ENCODE assay signal across 34 cellular contexts in the genomic region with DNA sequence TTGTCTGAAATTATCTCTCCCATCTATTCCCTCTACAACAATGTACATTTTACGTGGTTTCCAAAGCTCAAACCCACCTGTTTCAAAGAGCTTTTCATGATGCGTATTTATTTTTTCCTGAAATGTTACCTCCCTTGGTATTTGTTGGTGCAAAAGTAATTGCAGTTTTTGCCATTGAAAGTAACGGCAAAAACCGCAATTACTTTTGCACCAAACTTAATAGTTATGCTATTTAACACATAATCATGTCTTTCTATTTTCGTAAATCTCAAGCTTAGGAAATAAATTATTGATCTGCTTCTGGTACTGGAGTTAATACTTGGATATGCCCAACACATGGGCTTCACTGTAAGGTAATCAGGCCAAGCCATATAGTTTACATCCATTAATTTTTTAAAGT.
"Had no signal": no experiment of that assay in that cellular context is flagged by ENCODE, and none has a peak within 500 bp of the region (broad histone marks: within the 10 kb centered on the region; RNA-seq: fewer than 3 reads in every experiment).

No MANE protein-coding gene starts in this region.

- ATAC-seq: activated CD8-positive, alpha-beta T cell treated with anti-CD3 and anti-CD28 coated beads for 36 hours; activated naive CD4-positive, alpha-beta T cell treated with anti-CD3 and anti-CD28 coated beads, Interleukin-2, amount 50 U/mL, for 72 hours; activated T-cell treated with anti-CD3 and anti-CD28 coated beads, Interleukin-2, amount 50 U/mL, for 4 hours; activated T-cell treated with anti-CD3 and anti-CD28 coated beads, Interleukin-2, amount 50 U/mL, for 72 hours; activated T-helper 17 cell treated with anti-CD3 and anti-CD28 coated beads, Interleukin-2, amount 50 U/mL, for 72 hours; body of pancreas had no signal

- H3K27me3 ChIP-seq: adrenal gland, body of pancreas, brain microvascular endothelial cell, breast epithelium had no signal

- H3K36me3 ChIP-seq: adrenal gland, brain microvascular endothelial cell, breast epithelium had no signal

- H3K27ac ChIP-seq: adrenal gland, body of pancreas, brain microvascular endothelial cell, breast epithelium, VCaP had no signal

- DNase-seq: activated B cell treated with CpG ODN at 0.5 μM for 24 hours; activated CD4-positive, alpha-beta memory T cell treated with anti-CD3 and anti-CD28 coated beads for 36 hours; activated CD4-positive, alpha-beta T cell treated with anti-CD3 and anti-CD28 coated beads for 4 hours; activated CD4-positive, alpha-beta T cell treated with anti-CD3 and anti-CD28 coated beads, Interleukin-2, amount 10 ng/mL, durations not matched to agents 24 days and 14 days; activated CD4-positive, alpha-beta T cell treated with anti-CD3 and anti-CD28 coated beads, Interleukin-2, amount 50 U/mL, for 1 hour; activated CD4-positive, alpha-beta T cell treated with anti-CD3 and anti-CD28 coated beads, Interleukin-2, amount 50 U/mL, for 4 hours; activated CD4-positive, CD25-positive, alpha-beta regulatory T cell treated with anti-CD3 and anti-CD28 coated beads, Interleukin-2, amount 50 U/mL, for 72 hours; activated CD8-positive, alpha-beta memory T cell treated with anti-CD3 and anti-CD28 coated beads, Interleukin-2, amount 50 U/mL, for 4 hours; activated CD8-positive, alpha-beta T cell treated with anti-CD3 and anti-CD28 coated beads for 36 hours; activated effector memory CD4-positive, alpha-beta T cell treated with anti-CD3 and anti-CD28 coated beads, Interleukin-2, amount 50 U/mL, for 16 hours; activated gamma-delta T cell treated with Interleukin-2 at 50 U/mL for 16 hours; activated naive CD4-positive, alpha-beta T cell; activated naive CD4-positive, alpha-beta T cell treated with anti-CD3 and anti-CD28 coated beads for 36 hours; activated naive CD4-positive, alpha-beta T cell treated with anti-CD3 and anti-CD28 coated beads, Interleukin-2, amount 50 U/mL, for 16 hours; activated naive CD8-positive, alpha-beta T cell treated with anti-CD3 and anti-CD28 coated beads for 36 hours; activated T-cell treated with anti-CD3 and anti-CD28 coated beads for 4 hours; activated T-cell treated with anti-CD3 and anti-CD28 coated beads, Interleukin-2, amount 50 U/mL, for 1 hour; activated T-cell treated with anti-CD3 and anti-CD28 coated beads, Interleukin-2, amount 50 U/mL, for 4 hours; activated T-cell treated with anti-CD3 and anti-CD28 coated beads, Interleukin-2, amount 50 U/mL, for 72 hours; adrenal gland; amniotic stem cell; aorta; body of pancreas; brain microvascular endothelial cell; central memory CD4-positive, alpha-beta T cell; T-helper 2 cell; T-helper 9 cell had no signal

- H3K4me1 ChIP-seq: adrenal gland, body of pancreas, breast epithelium had no signal

- FAIRE-seq: astrocyte, colon, TTC549 had no signal

- H3K9me3 ChIP-seq: adrenal gland, body of pancreas, breast epithelium had no signal

- H3K4me3 ChIP-seq: adrenal gland, body of pancreas, breast epithelium had no signal
